In genomic region chr11:35111171-35112055, GRCh38 we compare ENCODE assay signal across 8 cellular contexts. TPM values are rescaled to one million over a fixed set of nuclear protein-coding genes. Genes with fewer than 3 reads are reported as not detected.
DNase-seq lines count a peak whose midpoint lies in the region; ATAC-seq and TF ChIP-seq lines count a peak whose summit lies in the region.

No MANE protein-coding gene starts in this region.

- H3K27me3 Mint-ChIP-seq in activated CD8-positive, alpha-beta T cell treated with anti-CD3 and anti-CD28 coated beads, Interleukin-2, amount 10 ng/mL, durations not matched to agents 7 days and 5 days (ENCODE audit: low read depth) = peaks cover 7% of the 10 kb centered on the region
- H3K27me3 Mint-ChIP-seq in activated CD8-positive, alpha-beta T cell treated with anti-CD3 and anti-CD28 coated beads for 36 hours = no peaks in the 10 kb centered on the region
- H3K27me3 Mint-ChIP-seq in mesothelial cell of epicardium (ENCODE audit: low read depth) = peaks cover 43% of the 10 kb centered on the region

- no peak overlapping the region for H3K4ac ChIP-seq in neuronal stem cell (ENCODE audit: low read length)

- H3K79me1 ChIP-seq in neuronal stem cell (ENCODE audit: low read depth, low read length) = no peaks in the 10 kb centered on the region

- no peak overlapping the region for H2BK15ac ChIP-seq in neuronal stem cell (ENCODE audit: low read length)

- H3K36me3 Mint-ChIP-seq in activated CD8-positive, alpha-beta T cell treated with anti-CD3 and anti-CD28 coated beads, Interleukin-2, amount 10 ng/mL, durations not matched to agents 7 days and 5 days (ENCODE audit: low read depth) = no peaks in the 10 kb centered on the region
- no peaks in the 10 kb centered on the region for H3K36me3 Mint-ChIP-seq in activated CD8-positive, alpha-beta T cell treated with anti-CD3 and anti-CD28 coated beads for 36 hours (ENCODE audit: low read depth)
- no peaks in the 10 kb centered on the region for H3K36me3 Mint-ChIP-seq in mesothelial cell of epicardium

- H3K27ac ChIP-seq in neuronal stem cell (replicated peaks; ENCODE audit: low read length) = no peak overlapping the region

- H4K91ac ChIP-seq in neuronal stem cell (ENCODE audit: low read depth, low read length, poor library complexity) = no peak overlapping the region

- POLR2A ChIA-PET in activated CD8-positive, alpha-beta T cell treated with anti-CD3 and anti-CD28 coated beads, Interleukin-2, amount 10 ng/mL, durations not matched to agents 7 days and 5 days (lab: Charles Lee) = no interaction called here
- POLR2A ChIA-PET in activated CD8-positive, alpha-beta T cell treated with anti-CD3 and anti-CD28 coated beads for 36 hours (lab: Charles Lee) = interaction anchor here (1.4 kb wide), 1 partner anchor 12 kb away, joined by 3 read pairs; no protein-coding TSS in a partner anchor

- no peaks in the 10 kb centered on the region for H3K9me3 Mint-ChIP-seq in activated CD8-positive, alpha-beta T cell treated with anti-CD3 and anti-CD28 coated beads, Interleukin-2, amount 10 ng/mL, durations not matched to agents 7 days and 5 days (ENCODE audit: insufficient read depth)
- no peaks in the 10 kb centered on the region for H3K9me3 Mint-ChIP-seq in activated CD8-positive, alpha-beta T cell treated with anti-CD3 and anti-CD28 coated beads for 36 hours
- peaks cover 3% of the 10 kb centered on the region for H3K9me3 Mint-ChIP-seq in mesothelial cell of epicardium

- H2BK120ac ChIP-seq in neuronal stem cell (ENCODE audit: low read depth, low read length) = no peak overlapping the region

- no peak overlapping the region for H2BK12ac ChIP-seq in neuronal stem cell (ENCODE audit: low read length)

- no peak overlapping the region for H3K23ac ChIP-seq in neuronal stem cell (ENCODE audit: low read depth, low read length, poor library complexity)

- H2AFZ ChIP-seq in neuronal stem cell (ENCODE audit: low read length) = no peak overlapping the region

- H3K36me3 ChIP-seq in neuronal stem cell (replicated peaks in 1 of 2; ENCODE audit: control insufficient read depth in 2 of 2, insufficient read depth in 2 of 2, low read length in 2 of 2) = no peaks in the 10 kb centered on the region

- no peak for TF ChIP-seq CTCF in activated CD8-positive, alpha-beta T cell treated with anti-CD3 and anti-CD28 coated beads for 36 hours (IDR thresholded peaks at IDR 0.05)
- TF ChIP-seq CTCF in fibroblast of pulmonary artery (IDR thresholded peaks at IDR 0.05; ENCODE audit: low read length, missing control alignments) = no peak
- TF ChIP-seq CTCF in mesothelial cell of epicardium (IDR thresholded peaks at IDR 0.05; ENCODE audit: unreplicated experiment) = no peak

- H3K18ac ChIP-seq in neuronal stem cell (ENCODE audit: low read length) = no peak overlapping the region

- H3K27me3 ChIP-seq in neuronal stem cell (ENCODE audit: control insufficient read depth in 3 of 3, insufficient read depth in 3 of 3, low read depth in 1 of 3, low read length in 3 of 3) = peaks cover 0 to 11% (median 0%) of the 10 kb centered on the region in 3 experiments

- intact Hi-C loops in activated CD8-positive, alpha-beta T cell treated with anti-CD3 and anti-CD28 coated beads for 36 hours (cut with micrococcal nuclease) = no loop called here

- CTCF ChIA-PET in activated CD8-positive, alpha-beta T cell treated with anti-CD3 and anti-CD28 coated beads, Interleukin-2, amount 10 ng/mL, durations not matched to agents 7 days and 5 days (lab: Charles Lee) = interaction anchor here (1.0 kb wide), 1 partner anchor 12 kb away, joined by 4 read pairs; no protein-coding TSS in a partner anchor
- CTCF ChIA-PET in activated CD8-positive, alpha-beta T cell treated with anti-CD3 and anti-CD28 coated beads for 36 hours (lab: Charles Lee) = no interaction called here

- no peak overlapping the region for H4K8ac ChIP-seq in neuronal stem cell (ENCODE audit: low read depth, low read length)

- no peak overlapping the region for H3K4me3 ChIP-seq in fibroblast of pulmonary artery (replicated peaks; ENCODE audit: low read depth, low read length)
- H3K4me3 ChIP-seq in neuronal stem cell (ENCODE audit: low read length in 2 of 2) = no peak overlapping the region

- H3K4me1 Mint-ChIP-seq in activated CD8-positive, alpha-beta T cell treated with anti-CD3 and anti-CD28 coated beads, Interleukin-2, amount 10 ng/mL, durations not matched to agents 7 days and 5 days (ENCODE audit: low read depth) = peaks cover 45% of the 10 kb centered on the region
- peaks cover 38% of the 10 kb centered on the region for H3K4me1 Mint-ChIP-seq in activated CD8-positive, alpha-beta T cell treated with anti-CD3 and anti-CD28 coated beads for 36 hours (ENCODE audit: low read depth)
- H3K4me1 Mint-ChIP-seq in mesothelial cell of epicardium = peaks cover 9% of the 10 kb centered on the region

- no peak overlapping the region for H3K9ac ChIP-seq in neuronal stem cell (ENCODE audit: low read depth, low read length, poor library complexity)

- H2AK5ac ChIP-seq in neuronal stem cell (ENCODE audit: low read depth, low read length) = no peak overlapping the region

- H3K27ac Mint-ChIP-seq in activated CD8-positive, alpha-beta T cell treated with anti-CD3 and anti-CD28 coated beads, Interleukin-2, amount 10 ng/mL, durations not matched to agents 7 days and 5 days = peak overlapping the region; percentile 64
- H3K27ac Mint-ChIP-seq in activated CD8-positive, alpha-beta T cell treated with anti-CD3 and anti-CD28 coated beads for 36 hours = no peak overlapping the region
- no peak overlapping the region for H3K27ac Mint-ChIP-seq in mesothelial cell of epicardium

- H2BK5ac ChIP-seq in neuronal stem cell (ENCODE audit: low read length) = no peak overlapping the region

- ATAC-seq in activated CD8-positive, alpha-beta T cell treated with anti-CD3 and anti-CD28 coated beads, Interleukin-2, amount 10 ng/mL, durations not matched to agents 7 days and 5 days = no peak
- no peak for ATAC-seq in activated CD8-positive, alpha-beta T cell treated with anti-CD3 and anti-CD28 coated beads for 36 hours

- no peak overlapping the region for H3K4me2 ChIP-seq in neuronal stem cell (ENCODE audit: insufficient read depth, low read length, poor library complexity, severe bottlenecking)

- no peaks in the 10 kb centered on the region for H3K4me1 ChIP-seq in neuronal stem cell (ENCODE audit: control insufficient read depth in 2 of 2, insufficient read depth in 1 of 2, low read depth in 1 of 2, low read length in 2 of 2)

- H3K4me3 Mint-ChIP-seq in activated CD8-positive, alpha-beta T cell treated with anti-CD3 and anti-CD28 coated beads, Interleukin-2, amount 10 ng/mL, durations not matched to agents 7 days and 5 days = peak overlapping the region; percentile 25
- H3K4me3 Mint-ChIP-seq in activated CD8-positive, alpha-beta T cell treated with anti-CD3 and anti-CD28 coated beads for 36 hours = no peak overlapping the region
- no peak overlapping the region for H3K4me3 Mint-ChIP-seq in mesothelial cell of epicardium

- no CpG with 5 or more reads among the region's 4 CpGs for WGBS in neuronal stem cell (ENCODE audit: extremely low coverage in 2 of 2, insufficient read length in 2 of 2, insufficient replicate concordance in 1 of 2), 2 donors

- H3K9me3 ChIP-seq in neuronal stem cell (replicated peaks in 1 of 2; ENCODE audit: control insufficient read depth in 2 of 2, insufficient read depth in 1 of 2, low read depth in 1 of 2, low read length in 2 of 2) = no peaks in the 10 kb centered on the region

- H3K14ac ChIP-seq in neuronal stem cell (ENCODE audit: low read length) = no peak overlapping the region

- no peak for DNase-seq in activated CD8-positive, alpha-beta T cell treated with anti-CD3 and anti-CD28 coated beads, Interleukin-2, amount 10 ng/mL, durations not matched to agents 7 days and 5 days
- DNase-seq in activated CD8-positive, alpha-beta T cell treated with anti-CD3 and anti-CD28 coated beads for 36 hours = no peak
- peak; percentile 8 for DNase-seq in SKM-1 (lab: John Stamatoyannopoulos, UW; ENCODE audit: unreplicated experiment)
- peak; percentile 91 for DNase-seq in fibroblast of pulmonary artery (ENCODE audit: low read depth)
- peak; percentile 83 for DNase-seq in stromal cell of bone marrow (ENCODE audit: low read depth)
- no peak for DNase-seq in mesothelial cell of epicardium (ENCODE audit: low spot score in 2 of 2, unreplicated experiment in 2 of 2)
- no peak for DNase-seq in neuronal stem cell (ENCODE audit: low spot score)
- no peak for DNase-seq in NCI-H446 treated with DMSO at 0.1 percent for 48 hours (lab: John Stamatoyannopoulos, UW)

RNA-seq across cellular contexts. Expression of gene CD44, which starts 27.6 kb away (rescaled TPM):
- total RNA-seq in activated CD8-positive, alpha-beta T cell treated with anti-CD3 and anti-CD28 coated beads, Interleukin-2, amount 10 ng/mL, durations not matched to agents 7 days and 5 days = 100 to 1,000 TPM; 398 to 399 TPM
- 100 to 1,000 TPM; 363 to 373 TPM for total RNA-seq in activated CD8-positive, alpha-beta T cell treated with anti-CD3 and anti-CD28 coated beads for 36 hours
- total RNA-seq in mesothelial cell of epicardium = 1.7 to 2.9 TPM (median 1.9 TPM) in 3 replicates
- 1.6 TPM for polyA plus RNA-seq in neuronal stem cell (2013, experiment 1 of 2)
- polyA plus RNA-seq in neuronal stem cell (2013, experiment 2 of 2) = 0.75 TPM

Comparison
In these comparisons a context has a peak if more than half of its experiments do, and no peak if none do; other contexts are left out.
1. DNase-seq: peak in SKM-1 (single experiment), fibroblast of pulmonary artery (single experiment) and stromal cell of bone marrow (single experiment); none in activated CD8-positive, alpha-beta T cell treated with anti-CD3 and anti-CD28 coated beads, Interleukin-2, amount 10 ng/mL, durations not matched to agents 7 days and 5 days (single experiment), activated CD8-positive, alpha-beta T cell treated with anti-CD3 and anti-CD28 coated beads for 36 hours (single experiment), mesothelial cell of epicardium (0 of 2), neuronal stem cell (single experiment) and NCI-H446 treated with DMSO at 0.1 percent for 48 hours (single experiment).
2. RNA of gene CD44, which starts 27.6 kb away (total RNA-seq): 398 to 399 TPM in activated CD8-positive, alpha-beta T cell treated with anti-CD3 and anti-CD28 coated beads, Interleukin-2, amount 10 ng/mL, durations not matched to agents 7 days and 5 days and 363 to 373 TPM in activated CD8-positive, alpha-beta T cell treated with anti-CD3 and anti-CD28 coated beads for 36 hours; 1.7 to 2.9 TPM in mesothelial cell of epicardium; every median in the first group is over 10 times any median in the second.